In genomic region chr3:106245400-106245799, GRCh38 we compare ENCODE assay signal across 16 cellular contexts.
DNase-seq lines count a peak whose midpoint lies in the region; ATAC-seq, FAIRE-seq and TF ChIP-seq lines count a peak whose summit lies in the region.
"Had no signal": no experiment of that assay in that cellular context is flagged by ENCODE, and none has a peak within 500 bp of the region (broad histone marks: within the 10 kb centered on the region; RNA-seq: fewer than 3 reads in every experiment).

No MANE protein-coding gene starts in this region.

- TF ChIP-seq POLR2A in K562 (conservative IDR thresholded peaks at IDR 0.05): no peak

- TF ChIP-seq EP300 in Ishikawa (IDR thresholded peaks at IDR 0.05; ENCODE audit: borderline replicate concordance): peak; percentile 87
- no peak for TF ChIP-seq EP300 in K562 (IDR thresholded peaks at IDR 0.05; ENCODE audit: low read length)

- H3K27ac ChIP-seq in K562 (ENCODE audit: extremely low read depth, low read depth, low read length) (no peak overlapping the region), mesendoderm (ENCODE audit: low read depth, low read length) (no peak overlapping the region), small intestine (ENCODE audit: low read depth in 1 of 2, low read length in 1 of 2) (no peak overlapping the region)
- H3K27ac ChIP-seq: BLaER1 treated with 17β-estradiol and CSF1 and Interleukin-3, amounts not matched to agents 10 nM and 100 nM had no signal

- no peak overlapping the region for H3K56ac ChIP-seq in mesendoderm (ENCODE audit: low read length)

- no peaks in the 10 kb centered on the region for H3K27me3 ChIP-seq in K562 (ENCODE audit: control insufficient read depth in 2 of 2, insufficient read depth in 2 of 2, low read length in 2 of 2)
- no peaks in the 10 kb centered on the region for H3K27me3 ChIP-seq in mesendoderm (ENCODE audit: insufficient read depth, low read length, poor library complexity)
- no peaks in the 10 kb centered on the region for H3K27me3 ChIP-seq in small intestine (ENCODE audit: control insufficient read depth in 2 of 2, insufficient read depth in 2 of 2, low read length in 2 of 2)
- H3K27me3 ChIP-seq: BLaER1 treated with 17β-estradiol and CSF1 and Interleukin-3, amounts not matched to agents 10 nM and 100 nM had no signal

- H4K20me1 ChIP-seq in K562 (replicated peaks; ENCODE audit: control insufficient read depth, insufficient read depth, low read length): no peaks in the 10 kb centered on the region
- H4K20me1 ChIP-seq: BLaER1 treated with 17β-estradiol and CSF1 and Interleukin-3, amounts not matched to agents 10 nM and 100 nM had no signal

- CTCF ChIA-PET in K562 (lab: Yijun Ruan, JAX; ENCODE audit: low intra/inter-chr PET ratio): no interaction called here
- CTCF ChIA-PET in activated CD4-positive, alpha-beta memory T cell treated with anti-CD3 and anti-CD28 coated beads, Interleukin-2, amount 10 ng/mL, durations not matched to agents 7 days and 5 days (lab: Charles Lee): no interaction called here

- in situ Hi-C loops in K562 (cut with MboI): no loop called here

- H3K4me3 ChIP-seq in K562 (no peak overlapping the region), mesendoderm (ENCODE audit: low read length) (no peak overlapping the region), small intestine (ENCODE audit: low read depth in 1 of 2, low read length in 2 of 2) (no peak overlapping the region)
- H3K4me3 ChIP-seq: BLaER1 treated with 17β-estradiol and CSF1 and Interleukin-3, amounts not matched to agents 10 nM and 100 nM; GM23338 had no signal

- no peak overlapping the region for H2BK120ac ChIP-seq in mesendoderm (ENCODE audit: low read depth, low read length)

- no peaks in the 10 kb centered on the region for H3K9me3 ChIP-seq in K562 (replicated peaks; ENCODE audit: control insufficient read depth, insufficient read depth, low read depth, low read length)
- no peaks in the 10 kb centered on the region for H3K9me3 ChIP-seq in small intestine (ENCODE audit: control insufficient read depth, low read depth)

- no peak for FAIRE-seq in K562 (lab: Jason Lieb, UNC)
- FAIRE-seq in small intestine (lab: Jason Lieb, UNC): no peak

- TF ChIP-seq RAD21 in Ishikawa (IDR thresholded peaks at IDR 0.05; ENCODE audit: low read depth) (peak; percentile 21; the same call in 1 of the 2 replicates), K562 (CRISPR knock-in tag; conservative IDR thresholded peaks at IDR 0.05 in 1 of 2, IDR thresholded peaks at IDR 0.05 in 1 of 2) (no peak)

- peaks cover 8% of the 10 kb centered on the region for H3K9me3 Mint-ChIP-seq in activated CD4-positive, alpha-beta memory T cell treated with anti-CD3 and anti-CD28 coated beads, Interleukin-2, amount 10 ng/mL, durations not matched to agents 7 days and 5 days
- H3K9me3 Mint-ChIP-seq: CD8-positive, alpha-beta T cell; GM23338; HFFc6 had no signal

- no peak overlapping the region for H3K4ac ChIP-seq in mesendoderm (ENCODE audit: low read depth, low read length)

- POLR2A ChIA-PET in K562 (lab: Yijun Ruan, JAX): no interaction called here
- POLR2A ChIA-PET in activated CD4-positive, alpha-beta memory T cell treated with anti-CD3 and anti-CD28 coated beads, Interleukin-2, amount 10 ng/mL, durations not matched to agents 7 days and 5 days (lab: Charles Lee): no interaction called here

- H3K4me2 ChIP-seq in K562 (ENCODE audit: insufficient read depth, low read length): no peak overlapping the region
- H3K4me2 ChIP-seq in mesendoderm (ENCODE audit: low read length): no peak overlapping the region
- H3K4me2 ChIP-seq: BLaER1 treated with 17β-estradiol and CSF1 and Interleukin-3, amounts not matched to agents 10 nM and 100 nM; GM23338 had no signal

- H3K4me1 ChIP-seq in K562 (replicated peaks in 1 of 2; ENCODE audit: control insufficient read depth in 2 of 2, insufficient read depth in 2 of 2, low read length in 2 of 2) (no peaks in the 10 kb centered on the region), mesendoderm (ENCODE audit: control insufficient read depth, low read depth, low read length) (peaks cover 3% of the 10 kb centered on the region), small intestine (ENCODE audit: control insufficient read depth in 2 of 2, insufficient read depth in 1 of 2, low read depth in 1 of 2, low read length in 1 of 2) (no peaks in the 10 kb centered on the region)

- H3K9ac ChIP-seq in K562 (ENCODE audit: insufficient read depth in 1 of 2, low read depth in 2 of 2, low read length in 2 of 2) (no peak overlapping the region), mesendoderm (ENCODE audit: low read length) (no peak overlapping the region)
- H3K9ac ChIP-seq: BLaER1 treated with 17β-estradiol and CSF1 and Interleukin-3, amounts not matched to agents 10 nM and 100 nM had no signal

- no peak overlapping the region for H2BK15ac ChIP-seq in mesendoderm (replicated peaks; ENCODE audit: low read depth)

- H2AK5ac ChIP-seq in mesendoderm (ENCODE audit: low read length): no peak overlapping the region

- no TSS peak for BruUV-seq in K562 (replicated peaks; lab: Mats Ljungman, UMichigan)

- H3K18ac ChIP-seq in mesendoderm (ENCODE audit: low read length): no peak overlapping the region

- peaks cover 10% of the 10 kb centered on the region for H3K36me3 Mint-ChIP-seq in activated CD4-positive, alpha-beta memory T cell treated with anti-CD3 and anti-CD28 coated beads, Interleukin-2, amount 10 ng/mL, durations not matched to agents 7 days and 5 days (ENCODE audit: low read depth)
- H3K36me3 Mint-ChIP-seq: CD8-positive, alpha-beta T cell had no signal

- DNase-seq in K562 (ENCODE audit: extremely low read depth in 1 of 4, low spot score in 3 of 4): no peak
- peak; percentile 38 for DNase-seq in mesendoderm
- DNase-seq in activated CD4-positive, alpha-beta memory T cell treated with anti-CD3 and anti-CD28 coated beads, Interleukin-2, amount 10 ng/mL, durations not matched to agents 7 days and 5 days: no peak
- no peak for DNase-seq in SIG-M5 (lab: John Stamatoyannopoulos, UW)
- DNase-seq in small intestine: no peak
- DNase-seq: Calu3; CD8-positive, alpha-beta T cell; DMS79 treated with DMSO at 0.1 percent for 48 hours; GF-D8; H7; HFFc6 had no signal

- no peak overlapping the region for H4K5ac ChIP-seq in mesendoderm (ENCODE audit: low read length)

- no peaks in the 10 kb centered on the region for H3K79me1 ChIP-seq in mesendoderm (ENCODE audit: low read length)

- H3K4me1 Mint-ChIP-seq in activated CD4-positive, alpha-beta memory T cell treated with anti-CD3 and anti-CD28 coated beads, Interleukin-2, amount 10 ng/mL, durations not matched to agents 7 days and 5 days: peaks cover 13% of the 10 kb centered on the region

- no peaks in the 10 kb centered on the region for H3K27me3 Mint-ChIP-seq in activated CD4-positive, alpha-beta memory T cell treated with anti-CD3 and anti-CD28 coated beads, Interleukin-2, amount 10 ng/mL, durations not matched to agents 7 days and 5 days
- H3K27me3 Mint-ChIP-seq: B cell had no signal

- 0 out of 2 replicates have a peak overlapping the region, but pooled peaks have one; percentile 9 for H2AFZ ChIP-seq in K562 (ENCODE audit: low read depth, low read length)
- H2AFZ ChIP-seq: GM23338 had no signal

- no peak overlapping the region for H3K4me3 Mint-ChIP-seq in activated CD4-positive, alpha-beta memory T cell treated with anti-CD3 and anti-CD28 coated beads, Interleukin-2, amount 10 ng/mL, durations not matched to agents 7 days and 5 days
- H3K4me3 Mint-ChIP-seq: B cell; CD8-positive, alpha-beta T cell; GM23338; HFFc6 had no signal

- TF ChIP-seq CTCF in K562 (IDR thresholded peaks at IDR 0.05 in 2 of 3, conservative IDR thresholded peaks at IDR 0.05 in 1 of 3; ENCODE audit: insufficient read depth in 2 of 3, low read depth in 1 of 3, low read length in 3 of 3): no peak

- H3K36me3 ChIP-seq in K562 (ENCODE audit: control insufficient read depth, insufficient read depth, low read length): no peaks in the 10 kb centered on the region
- H3K36me3 ChIP-seq in mesendoderm (ENCODE audit: control insufficient read depth, insufficient read depth, low read length): no peaks in the 10 kb centered on the region
- no peaks in the 10 kb centered on the region for H3K36me3 ChIP-seq in small intestine (ENCODE audit: control insufficient read depth in 2 of 2, insufficient read depth in 2 of 2, low read length in 2 of 2)
- H3K36me3 ChIP-seq: BLaER1 treated with 17β-estradiol and CSF1 and Interleukin-3, amounts not matched to agents 10 nM and 100 nM had no signal

- no peak overlapping the region for H4K8ac ChIP-seq in mesendoderm (ENCODE audit: low read depth, low read length)

- H3K79me2 ChIP-seq in K562 (ENCODE audit: control insufficient read depth, insufficient read depth, low read length) (no peaks in the 10 kb centered on the region), mesendoderm (ENCODE audit: control insufficient read depth, insufficient read depth, low read length) (no peaks in the 10 kb centered on the region)

- no peak for ATAC-seq in K562
- ATAC-seq: CD8-positive, alpha-beta T cell; GM23338; HCT116 had no signal

- no peak overlapping the region for H3K27ac Mint-ChIP-seq in activated CD4-positive, alpha-beta memory T cell treated with anti-CD3 and anti-CD28 coated beads, Interleukin-2, amount 10 ng/mL, durations not matched to agents 7 days and 5 days
- H3K27ac Mint-ChIP-seq: B cell; CD8-positive, alpha-beta T cell; GM23338; HFFc6 had no signal

- H2BK5ac ChIP-seq in mesendoderm (ENCODE audit: low read length): no peak overlapping the region

- H3K9me1 ChIP-seq in K562 (ENCODE audit: control insufficient read depth, insufficient read depth, low read length): no peaks in the 10 kb centered on the region

- H3K23ac ChIP-seq in mesendoderm (ENCODE audit: low read length): no peak overlapping the region

- intact Hi-C loops in K562 (cut with micrococcal nuclease): no loop called here

TF ChIP-seq in Ishikawa, 13 proteins besides CTCF, POLR2A, EP300 and RAD21 (continues in another document):
- TF ChIP-seq FOXM1 (IDR thresholded peaks at IDR 0.05; ENCODE audit: borderline replicate concordance, low read depth) (peak; percentile 70), TEAD4 (IDR thresholded peaks at IDR 0.05) (peak; percentile 78), NFIC (IDR thresholded peaks at IDR 0.05) (peak; percentile 39; the same call in 1 of the 2 replicates), TAF1 (IDR thresholded peaks at IDR 0.05; ENCODE audit: low read depth) (no peak), CEBPB (IDR thresholded peaks at IDR 0.05) (peak; percentile 68), ZBTB7A (IDR thresholded peaks at IDR 0.05; ENCODE audit: low read depth) (no peak), CREB1 (IDR thresholded peaks at IDR 0.05; ENCODE audit: low read depth) (no peak)

TF ChIP-seq in K562, 482 proteins besides CTCF, POLR2A, EP300 and RAD21 (continues in another document):
- TF ChIP-seq ZNF79 (CRISPR knock-in tag; IDR thresholded peaks at IDR 0.05; ENCODE audit: low read depth) (no peak), PYGO2 (tag; IDR thresholded peaks at IDR 0.05) (no peak), SAP30 (IDR thresholded peaks at IDR 0.05; ENCODE audit: borderline replicate concordance, insufficient read depth, low read depth, low read length, poor library complexity, severe bottlenecking) (no peak)
